Comparison of ENCODE assay signal across 1 cellular context in the genomic region with DNA sequence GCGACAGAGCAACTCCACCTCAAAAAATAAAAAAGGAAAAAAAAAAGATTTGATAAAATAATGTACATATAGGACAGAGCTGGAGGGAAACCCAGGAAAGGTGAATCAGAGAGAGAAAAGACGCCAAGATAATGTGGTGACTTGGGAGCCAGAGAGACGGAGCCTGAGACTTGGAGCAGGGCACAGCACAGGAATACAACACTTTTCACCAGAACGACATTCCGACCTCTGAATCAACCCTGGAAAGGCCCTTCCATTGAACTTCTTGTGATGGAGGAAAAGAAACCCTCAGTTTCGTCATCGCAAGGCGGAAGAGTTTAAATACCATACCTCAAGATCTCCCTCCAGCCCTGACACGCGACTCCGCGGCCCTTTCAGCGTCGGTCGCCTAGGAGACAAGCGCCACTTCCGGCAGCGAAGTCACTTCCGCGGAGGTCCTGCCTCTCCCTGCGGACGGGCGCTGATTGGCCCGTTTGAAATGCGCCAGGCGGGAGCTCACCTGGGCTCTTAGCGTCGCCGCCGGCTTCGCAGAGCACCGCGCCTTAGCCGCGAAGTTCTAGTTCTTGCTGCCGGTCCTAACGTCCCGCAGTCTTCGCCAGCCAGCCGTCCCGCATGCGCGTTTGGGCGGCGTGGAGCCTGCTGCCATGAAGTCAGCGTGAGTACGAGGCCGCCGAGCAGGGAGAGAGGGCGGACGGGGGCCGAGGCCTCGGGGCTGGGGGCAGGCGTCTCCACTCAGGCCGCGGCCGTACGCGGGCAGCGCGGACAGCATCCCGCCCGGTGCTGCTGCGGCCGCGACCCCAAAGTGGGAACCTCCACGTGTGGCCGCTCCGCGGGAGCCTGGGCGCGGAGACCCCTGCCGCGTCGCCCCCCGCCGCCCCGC.
TF ChIP-seq lines count a peak whose summit lies in the region.

A gene (plus strand): TSS at position 528 of the 880 bp plus-strand sequence. CDS start 117 bp downstream, at position 645.

TF ChIP-seq in HepG2, 621 proteins besides CTCF, POLR2A, EP300 and RAD21 (continued from another document and continues in another):
- TF ChIP-seq, protein P1, sequence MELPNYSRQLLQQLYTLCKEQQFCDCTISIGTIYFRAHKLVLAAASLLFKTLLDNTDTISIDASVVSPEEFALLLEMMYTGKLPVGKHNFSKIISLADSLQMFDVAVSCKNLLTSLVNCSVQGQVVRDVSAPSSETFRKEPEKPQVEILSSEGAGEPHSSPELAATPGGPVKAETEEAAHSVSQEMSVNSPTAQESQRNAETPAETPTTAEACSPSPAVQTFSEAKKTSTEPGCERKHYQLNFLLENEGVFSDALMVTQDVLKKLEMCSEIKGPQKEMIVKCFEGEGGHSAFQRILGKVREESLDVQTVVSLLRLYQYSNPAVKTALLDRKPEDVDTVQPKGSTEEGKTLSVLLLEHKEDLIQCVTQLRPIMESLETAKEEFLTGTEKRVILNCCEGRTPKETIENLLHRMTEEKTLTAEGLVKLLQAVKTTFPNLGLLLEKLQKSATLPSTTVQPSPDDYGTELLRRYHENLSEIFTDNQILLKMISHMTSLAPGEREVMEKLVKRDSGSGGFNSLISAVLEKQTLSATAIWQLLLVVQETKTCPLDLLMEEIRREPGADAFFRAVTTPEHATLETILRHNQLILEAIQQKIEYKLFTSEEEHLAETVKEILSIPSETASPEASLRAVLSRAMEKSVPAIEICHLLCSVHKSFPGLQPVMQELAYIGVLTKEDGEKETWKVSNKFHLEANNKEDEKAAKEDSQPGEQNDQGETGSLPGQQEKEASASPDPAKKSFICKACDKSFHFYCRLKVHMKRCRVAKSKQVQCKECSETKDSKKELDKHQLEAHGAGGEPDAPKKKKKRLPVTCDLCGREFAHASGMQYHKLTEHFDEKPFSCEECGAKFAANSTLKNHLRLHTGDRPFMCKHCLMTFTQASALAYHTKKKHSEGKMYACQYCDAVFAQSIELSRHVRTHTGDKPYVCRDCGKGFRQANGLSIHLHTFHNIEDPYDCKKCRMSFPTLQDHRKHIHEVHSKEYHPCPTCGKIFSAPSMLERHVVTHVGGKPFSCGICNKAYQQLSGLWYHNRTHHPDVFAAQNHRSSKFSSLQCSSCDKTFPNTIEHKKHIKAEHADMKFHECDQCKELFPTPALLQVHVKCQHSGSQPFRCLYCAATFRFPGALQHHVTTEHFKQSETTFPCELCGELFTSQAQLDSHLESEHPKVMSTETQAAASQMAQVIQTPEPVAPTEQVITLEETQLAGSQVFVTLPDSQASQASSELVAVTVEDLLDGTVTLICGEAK (IDR thresholded peaks at IDR 0.05): peak; percentile 56; the same call in 1 of the 2 replicates
- TF ChIP-seq, protein P1 (CRISPR knock-in tag; IDR thresholded peaks at IDR 0.05): peak; percentile 51; the same call in 1 of the 2 replicates
- TF ChIP-seq, protein P2, sequence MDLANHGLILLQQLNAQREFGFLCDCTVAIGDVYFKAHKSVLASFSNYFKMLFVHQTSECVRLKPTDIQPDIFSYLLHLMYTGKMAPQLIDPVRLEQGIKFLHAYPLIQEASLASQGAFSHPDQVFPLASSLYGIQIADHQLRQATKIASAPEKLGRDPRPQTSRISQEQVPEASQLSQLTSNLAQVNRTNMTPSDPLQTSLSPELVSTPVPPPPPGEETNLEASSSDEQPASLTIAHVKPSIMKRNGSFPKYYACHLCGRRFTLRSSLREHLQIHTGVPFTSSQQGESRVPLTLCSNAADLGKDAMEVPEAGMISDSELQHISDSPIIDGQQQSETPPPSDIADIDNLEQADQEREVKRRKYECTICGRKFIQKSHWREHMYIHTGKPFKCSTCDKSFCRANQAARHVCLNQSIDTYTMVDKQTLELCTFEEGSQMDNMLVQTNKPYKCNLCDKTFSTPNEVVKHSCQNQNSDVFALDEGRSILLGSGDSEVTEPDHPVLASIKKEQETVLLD (CRISPR knock-in tag; IDR thresholded peaks at IDR 0.05; ENCODE audit: low read depth): peak; percentile 83
- TF ChIP-seq, protein P3, sequence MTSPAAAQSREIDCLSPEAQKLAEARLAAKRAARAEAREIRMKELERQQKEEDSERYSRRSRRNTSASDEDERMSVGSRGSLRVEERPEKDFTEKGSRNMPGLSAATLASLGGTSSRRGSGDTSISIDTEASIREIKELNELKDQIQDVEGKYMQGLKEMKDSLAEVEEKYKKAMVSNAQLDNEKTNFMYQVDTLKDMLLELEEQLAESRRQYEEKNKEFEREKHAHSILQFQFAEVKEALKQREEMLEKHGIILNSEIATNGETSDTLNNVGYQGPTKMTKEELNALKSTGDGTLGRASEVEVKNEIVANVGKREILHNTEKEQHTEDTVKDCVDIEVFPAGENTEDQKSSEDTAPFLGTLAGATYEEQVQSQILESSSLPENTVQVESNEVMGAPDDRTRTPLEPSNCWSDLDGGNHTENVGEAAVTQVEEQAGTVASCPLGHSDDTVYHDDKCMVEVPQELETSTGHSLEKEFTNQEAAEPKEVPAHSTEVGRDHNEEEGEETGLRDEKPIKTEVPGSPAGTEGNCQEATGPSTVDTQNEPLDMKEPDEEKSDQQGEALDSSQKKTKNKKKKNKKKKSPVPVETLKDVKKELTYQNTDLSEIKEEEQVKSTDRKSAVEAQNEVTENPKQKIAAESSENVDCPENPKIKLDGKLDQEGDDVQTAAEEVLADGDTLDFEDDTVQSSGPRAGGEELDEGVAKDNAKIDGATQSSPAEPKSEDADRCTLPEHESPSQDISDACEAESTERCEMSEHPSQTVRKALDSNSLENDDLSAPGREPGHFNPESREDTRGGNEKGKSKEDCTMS (CRISPR knock-in tag; conservative IDR thresholded peaks at IDR 0.05): no peak
- TF ChIP-seq BORCS8-MEF2B (CRISPR knock-in tag; IDR thresholded peaks at IDR 0.05) (peak; percentile 92), HNF4G (IDR thresholded peaks at IDR 0.05; ENCODE audit: borderline replicate concordance, low read depth, low read length) (no peak), HNF4G (CRISPR knock-in tag; IDR thresholded peaks at IDR 0.05; ENCODE audit: borderline replicate concordance, low read depth) (0 out of 2 replicates have a peak, but pooled peaks have one; percentile 61), DMAP1 (CRISPR knock-in tag; IDR thresholded peaks at IDR 0.05) (peak; percentile 92), ZNF891 (CRISPR knock-in tag; IDR thresholded peaks at IDR 0.05) (0 out of 2 replicates have a peak, but pooled peaks have one; percentile 28), SMAD1 (CRISPR knock-in tag; IDR thresholded peaks at IDR 0.05; ENCODE audit: borderline replicate concordance, low read depth) (0 out of 2 replicates have a peak, but pooled peaks have one; percentile 86), CENPT (CRISPR knock-in tag; IDR thresholded peaks at IDR 0.05; ENCODE audit: low read depth) (peak; percentile 79; the same call in 1 of the 2 replicates), TBX2 (CRISPR knock-in tag; IDR thresholded peaks at IDR 0.05; ENCODE audit: borderline replicate concordance) (peak; percentile 56; the same call in 1 of the 2 replicates), ARHGAP35 (CRISPR knock-in tag; IDR thresholded peaks at IDR 0.05; ENCODE audit: borderline replicate concordance) (peak; percentile 86), NONO (IDR thresholded peaks at IDR 0.05) (no peak), NONO (CRISPR knock-in tag; conservative IDR thresholded peaks at IDR 0.05) (peak; percentile 71), SNRNP70 (IDR thresholded peaks at IDR 0.05; ENCODE audit: low read depth, low read length) (no peak), MXD4 (CRISPR knock-in tag; IDR thresholded peaks at IDR 0.05) (peak; percentile 95), ZNF3 (CRISPR knock-in tag; IDR thresholded peaks at IDR 0.05) (no peak), ZFP90 (CRISPR knock-in tag; IDR thresholded peaks at IDR 0.05; ENCODE audit: borderline replicate concordance) (peak; percentile 22; the same call in 1 of the 2 replicates), ZNF629 (CRISPR knock-in tag; conservative IDR thresholded peaks at IDR 0.05) (0 out of 2 replicates have a peak, but pooled peaks have one; percentile 19), ZNF543 (CRISPR knock-in tag; IDR thresholded peaks at IDR 0.05) (no peak)
- TF ChIP-seq, protein P4, sequence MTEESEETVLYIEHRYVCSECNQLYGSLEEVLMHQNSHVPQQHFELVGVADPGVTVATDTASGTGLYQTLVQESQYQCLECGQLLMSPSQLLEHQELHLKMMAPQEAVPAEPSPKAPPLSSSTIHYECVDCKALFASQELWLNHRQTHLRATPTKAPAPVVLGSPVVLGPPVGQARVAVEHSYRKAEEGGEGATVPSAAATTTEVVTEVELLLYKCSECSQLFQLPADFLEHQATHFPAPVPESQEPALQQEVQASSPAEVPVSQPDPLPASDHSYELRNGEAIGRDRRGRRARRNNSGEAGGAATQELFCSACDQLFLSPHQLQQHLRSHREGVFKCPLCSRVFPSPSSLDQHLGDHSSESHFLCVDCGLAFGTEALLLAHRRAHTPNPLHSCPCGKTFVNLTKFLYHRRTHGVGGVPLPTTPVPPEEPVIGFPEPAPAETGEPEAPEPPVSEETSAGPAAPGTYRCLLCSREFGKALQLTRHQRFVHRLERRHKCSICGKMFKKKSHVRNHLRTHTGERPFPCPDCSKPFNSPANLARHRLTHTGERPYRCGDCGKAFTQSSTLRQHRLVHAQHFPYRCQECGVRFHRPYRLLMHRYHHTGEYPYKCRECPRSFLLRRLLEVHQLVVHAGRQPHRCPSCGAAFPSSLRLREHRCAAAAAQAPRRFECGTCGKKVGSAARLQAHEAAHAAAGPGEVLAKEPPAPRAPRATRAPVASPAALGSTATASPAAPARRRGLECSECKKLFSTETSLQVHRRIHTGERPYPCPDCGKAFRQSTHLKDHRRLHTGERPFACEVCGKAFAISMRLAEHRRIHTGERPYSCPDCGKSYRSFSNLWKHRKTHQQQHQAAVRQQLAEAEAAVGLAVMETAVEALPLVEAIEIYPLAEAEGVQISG (CRISPR knock-in tag; IDR thresholded peaks at IDR 0.05): peak; percentile 86
- TF ChIP-seq, protein P5, sequence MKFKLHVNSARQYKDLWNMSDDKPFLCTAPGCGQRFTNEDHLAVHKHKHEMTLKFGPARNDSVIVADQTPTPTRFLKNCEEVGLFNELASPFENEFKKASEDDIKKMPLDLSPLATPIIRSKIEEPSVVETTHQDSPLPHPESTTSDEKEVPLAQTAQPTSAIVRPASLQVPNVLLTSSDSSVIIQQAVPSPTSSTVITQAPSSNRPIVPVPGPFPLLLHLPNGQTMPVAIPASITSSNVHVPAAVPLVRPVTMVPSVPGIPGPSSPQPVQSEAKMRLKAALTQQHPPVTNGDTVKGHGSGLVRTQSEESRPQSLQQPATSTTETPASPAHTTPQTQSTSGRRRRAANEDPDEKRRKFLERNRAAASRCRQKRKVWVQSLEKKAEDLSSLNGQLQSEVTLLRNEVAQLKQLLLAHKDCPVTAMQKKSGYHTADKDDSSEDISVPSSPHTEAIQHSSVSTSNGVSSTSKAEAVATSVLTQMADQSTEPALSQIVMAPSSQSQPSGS (CRISPR knock-in tag; IDR thresholded peaks at IDR 0.05): peak; percentile 16; the same call in 1 of the 2 replicates
- TF ChIP-seq, protein P6, sequence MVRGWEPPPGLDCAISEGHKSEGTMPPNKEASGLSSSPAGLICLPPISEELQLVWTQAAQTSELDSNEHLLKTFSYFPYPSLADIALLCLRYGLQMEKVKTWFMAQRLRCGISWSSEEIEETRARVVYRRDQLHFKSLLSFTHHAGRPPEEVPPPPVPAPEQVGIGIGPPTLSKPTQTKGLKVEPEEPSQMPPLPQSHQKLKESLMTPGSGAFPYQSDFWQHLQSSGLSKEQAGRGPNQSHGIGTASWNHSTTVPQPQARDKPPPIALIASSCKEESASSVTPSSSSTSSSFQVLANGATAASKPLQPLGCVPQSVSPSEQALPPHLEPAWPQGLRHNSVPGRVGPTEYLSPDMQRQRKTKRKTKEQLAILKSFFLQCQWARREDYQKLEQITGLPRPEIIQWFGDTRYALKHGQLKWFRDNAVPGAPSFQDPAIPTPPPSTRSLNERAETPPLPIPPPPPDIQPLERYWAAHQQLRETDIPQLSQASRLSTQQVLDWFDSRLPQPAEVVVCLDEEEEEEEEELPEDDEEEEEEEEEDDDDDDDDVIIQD (CRISPR knock-in tag; IDR thresholded peaks at IDR 0.05; ENCODE audit: low read depth): no peak
